ENCODE assay signal across 8 cellular contexts in genomic region chr10:69449841-69450240, GRCh38. TPM values are rescaled to one million over a fixed set of nuclear protein-coding genes. Genes with fewer than 3 reads are reported as not detected.
A peak's percentile ranks its signal among the peaks of the same experiment; 100 is the strongest.
DNase-seq lines count a peak whose midpoint lies in the region; ATAC-seq and TF ChIP-seq lines count a peak whose summit lies in the region.

No MANE protein-coding gene starts in this region.

- peak; percentile 39 for ATAC-seq in HG03432 (IDR thresholded peaks at IDR 0.05; ENCODE audit: unreplicated experiment)
- ATAC-seq in GM18870 (IDR thresholded peaks at IDR 0.05; ENCODE audit: unreplicated experiment) = no peak

- DNase-seq in ELF-1 (ENCODE audit: low read depth, low spot score) (peak; percentile 90), SK-N-DZ (ENCODE audit: low spot score) (peak; percentile 90), astrocyte of the spinal cord (ENCODE audit: low read depth, low spot score) (peak; percentile 23), immature natural killer cell (peak in 2 of 3 donors; percentile 5 to 15), NCI-H1436 treated with DMSO at 0.1 percent for 48 hours (lab: John Stamatoyannopoulos, UW) (no peak)
- DNase-seq in stimulated activated CD4-positive, alpha-beta T cell treated with anti-CD3 and anti-CD28 coated beads, Interleukin-15, amount 100 ng/mL, for 48 hours (ENCODE audit: low read depth in 2 of 2) = peak; percentile 31 to 46

- TF ChIP-seq CTCF in astrocyte of the spinal cord (IDR thresholded peaks at IDR 0.05; ENCODE audit: low read depth, low read length) = peak; percentile 39

- H3K36me3 Mint-ChIP-seq in immature natural killer cell = no peaks in the 10 kb centered on the region

- no peak overlapping the region for H3K4me3 ChIP-seq in astrocyte of the spinal cord (ENCODE audit: low read depth, low read length)

- H3K27ac Mint-ChIP-seq in immature natural killer cell = peak overlapping the region in 1 of 6 donors; percentile 53

- peak overlapping the region in 4 of 5 donors; percentile 9 to 52 (median 36) for H3K4me3 Mint-ChIP-seq in immature natural killer cell

- in situ Hi-C loops in astrocyte of the spinal cord (cut with HindIII; ENCODE audit: low sequenced_read_pairs) = loop anchor here (10.0 kb wide), 1 partner anchor 45 kb away; no protein-coding TSS in a partner anchor

- peaks cover 16 to 17% of the 10 kb centered on the region in 2 donors for H3K4me1 Mint-ChIP-seq in immature natural killer cell

- peaks cover 1 to 14% (median 9%) of the 10 kb centered on the region in 3 donors for H3K27me3 Mint-ChIP-seq in immature natural killer cell (ENCODE audit: low read depth in 3 of 3)

- H3K9me3 Mint-ChIP-seq in immature natural killer cell = no peaks in the 10 kb centered on the region

RNA-seq across cellular contexts. Expression of gene TSPAN15, which starts 1.4 kb away (rescaled TPM):
- polyA plus RNA-seq in SK-N-DZ (2014; cell fraction: cytosol; rRNA removed) = 13.8 and 19.9 TPM in 2 replicates
- polyA plus RNA-seq in SK-N-DZ (2014; cell fraction: nucleus; rRNA removed) = 10.6 and 17.6 TPM in 2 replicates
- 1 to 10 TPM in 1 of 3 donors, under 1 TPM in 1, not detected in 1; 0.39 to 2.4 TPM for polyA plus RNA-seq in immature natural killer cell

RNA-seq across cellular contexts. Expression of gene TACR2, which starts 33.1 kb away (rescaled TPM):
- polyA plus RNA-seq in SK-N-DZ (2014; cell fraction: cytosol; rRNA removed) = 0.07 TPM in 1 of 2 replicates, not detected in the other
- not detected in 2 replicates for polyA plus RNA-seq in SK-N-DZ (2014; cell fraction: nucleus; rRNA removed)
- under 1 TPM; 0.22 to 0.96 (median 0.26) TPM for polyA plus RNA-seq in immature natural killer cell
